7 cellular contexts compared by ENCODE assay signal in the genomic region with DNA sequence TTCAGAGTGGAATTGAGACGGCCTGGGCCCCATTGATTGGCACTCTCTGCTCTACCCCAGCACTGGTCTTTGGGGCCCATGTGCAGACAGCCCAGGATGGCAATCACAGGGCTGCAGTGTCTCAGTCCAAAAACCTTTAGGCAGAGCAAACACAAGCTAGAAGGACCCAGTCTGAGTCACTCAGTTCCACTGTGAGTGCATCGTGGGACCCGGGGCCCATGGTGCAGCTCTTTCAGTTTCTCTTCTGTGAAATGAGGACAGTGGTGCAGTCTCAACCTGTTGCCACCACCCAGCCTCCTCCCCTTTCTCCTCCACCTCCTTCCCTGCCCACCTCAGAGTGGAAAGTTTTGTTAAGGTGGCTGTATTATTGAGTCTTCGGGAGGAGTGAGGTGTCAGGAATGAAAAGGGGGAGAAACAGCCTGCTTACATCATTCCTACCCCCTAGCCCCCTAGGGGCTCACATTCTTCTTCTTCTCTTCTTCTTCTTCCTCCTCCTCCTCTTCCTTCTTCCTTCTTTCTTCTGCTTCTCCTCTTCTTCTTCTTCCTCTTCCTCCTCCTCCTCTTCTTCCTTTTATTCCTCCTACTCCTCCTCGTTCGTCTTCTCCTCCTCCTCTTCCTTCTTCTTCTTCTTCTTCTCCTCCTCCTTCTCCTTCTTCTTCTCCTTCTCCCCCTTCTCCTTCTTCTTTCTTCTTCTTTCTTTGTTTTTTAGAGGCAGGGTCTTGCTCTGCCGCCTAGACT. TPM values are rescaled to one million over a fixed set of nuclear protein-coding genes. Genes with fewer than 3 reads are reported as not detected.
DNase-seq lines count a peak whose midpoint lies in the region; ATAC-seq and TF ChIP-seq lines count a peak whose summit lies in the region.

No MANE protein-coding gene starts in this region.

- no peaks in the 10 kb centered on the region for H3K27me3 ChIP-seq in KMS-11 (ENCODE audit: insufficient read depth, low read depth)
- no peaks in the 10 kb centered on the region for H3K27me3 ChIP-seq in colonic mucosa

- no peaks in the 10 kb centered on the region for H3K79me2 ChIP-seq in KMS-11 (ENCODE audit: insufficient read depth, low read depth)

- no peak overlapping the region for H3K27ac ChIP-seq in KMS-11
- no peak overlapping the region for H3K27ac ChIP-seq in colonic mucosa

- peak overlapping the region; percentile 17; the same call in 1 of the 2 replicates for H2AFZ ChIP-seq in KMS-11 (ENCODE audit: low read depth)

- ATAC-seq in GM21381 (IDR thresholded peaks at IDR 0.05; ENCODE audit: unreplicated experiment) (peak; percentile 82), left ventricle myocardium superior (no peak)

- H3K36me3 ChIP-seq in KMS-11 (ENCODE audit: insufficient read depth): no peaks in the 10 kb centered on the region
- no peaks in the 10 kb centered on the region for H3K36me3 ChIP-seq in colonic mucosa

- H3K4me2 ChIP-seq in KMS-11: no peak overlapping the region

- H3K9me3 ChIP-seq in colonic mucosa: no peaks in the 10 kb centered on the region

- H3K4me3 ChIP-seq in KMS-11 (IDR thresholded peaks at IDR 0.05; ENCODE audit: insufficient read depth, low read depth, low read length) (no peak overlapping the region), colonic mucosa (no peak overlapping the region)

- H3K4me1 ChIP-seq in KMS-11 (ENCODE audit: low read depth, poor library complexity, severe bottlenecking): no peaks in the 10 kb centered on the region
- H3K4me1 ChIP-seq in colonic mucosa: no peaks in the 10 kb centered on the region

- H3K9ac ChIP-seq in KMS-11: no peak overlapping the region
- H3K9ac ChIP-seq in colonic mucosa (ENCODE audit: low read depth in 2 of 2, low read length in 2 of 2): no peak overlapping the region

- TF ChIP-seq CTCF in KMS-11 (conservative IDR thresholded peaks at IDR 0.05; ENCODE audit: low read depth, low read length) (no peak), colonic mucosa (IDR thresholded peaks at IDR 0.05) (no peak)

- peak; percentile 69 for DNase-seq in activated gamma-delta T cell treated with anti-CD3 and anti-CD28 coated beads, Interleukin-2, amount 50 U/mL, for 16 hours (ENCODE audit: low read depth)
- peak; percentile 86 for DNase-seq in stimulated activated CD8-positive, alpha-beta memory T cell treated with anti-CD3 and anti-CD28 coated beads, Interleukin-4, amount 100 ng/mL, for 48 hours
- DNase-seq in left ventricle myocardium superior: no peak
- DNase-seq in superior temporal gyrus (ENCODE audit: extremely low spot score): no peak
- no peak for DNase-seq in colonic mucosa

- intact Hi-C loops in left ventricle myocardium superior (cut with micrococcal nuclease) (no loop called here), colonic mucosa (cut with DNase I) (no loop called here)

- H4K20me1 ChIP-seq in KMS-11 (ENCODE audit: insufficient read depth): no peaks in the 10 kb centered on the region

RNA-seq across cellular contexts. Expression of gene CARD11, which starts 19.5 kb away (rescaled TPM):
- total RNA-seq in left ventricle myocardium superior (0.37 TPM), colonic mucosa (1 to 10 TPM; 1.8 to 5.0 TPM)

Comparison
In these comparisons a context has a peak if more than half of its experiments do, and no peak if none do; other contexts are left out.
1. DNase-seq: peak in activated gamma-delta T cell treated with anti-CD3 and anti-CD28 coated beads, Interleukin-2, amount 50 U/mL, for 16 hours (single experiment) and stimulated activated CD8-positive, alpha-beta memory T cell treated with anti-CD3 and anti-CD28 coated beads, Interleukin-4, amount 100 ng/mL, for 48 hours (single experiment); none in left ventricle myocardium superior (single experiment), superior temporal gyrus (single experiment) and colonic mucosa (single experiment).